ENCODE assay signal across 1 cellular context in genomic region chr10:123136806-123137642, GRCh38.
TF ChIP-seq lines count a peak whose summit lies in the region.

No MANE protein-coding gene starts in this region.

TF ChIP-seq in WTC11, 78 proteins besides CTCF, POLR2A, EP300 and RAD21 (continued from another document):
- TF ChIP-seq E2F4 (CRISPR knock-in tag; IDR thresholded peaks at IDR 0.05; ENCODE audit: borderline replicate concordance, low read depth): no peak
- TF ChIP-seq SP1 (CRISPR knock-in tag; conservative IDR thresholded peaks at IDR 0.05): no peak
- no peak for TF ChIP-seq ELF4 (CRISPR knock-in tag; IDR thresholded peaks at IDR 0.05; ENCODE audit: low read depth)
- TF ChIP-seq HMGA2 (CRISPR knock-in tag; IDR thresholded peaks at IDR 0.05): no peak
- TF ChIP-seq ZNF396 (CRISPR knock-in tag; IDR thresholded peaks at IDR 0.05; ENCODE audit: borderline replicate concordance): no peak
- TF ChIP-seq HMGXB4 (CRISPR knock-in tag; IDR thresholded peaks at IDR 0.05): peak; percentile 55; the same call in 1 of the 2 replicates
- TF ChIP-seq KAT7 (CRISPR knock-in tag; IDR thresholded peaks at IDR 0.05; ENCODE audit: borderline replicate concordance): no peak
- TF ChIP-seq NFYB (CRISPR knock-in tag; conservative IDR thresholded peaks at IDR 0.05; ENCODE audit: low read depth): no peak
